In genomic region chr16:11743308-11744074, GRCh38 we compare ENCODE assay signal across 1 cellular context.
TF ChIP-seq lines count a peak whose summit lies in the region.

No MANE protein-coding gene starts in this region.

TF ChIP-seq in K562, 482 proteins besides CTCF, POLR2A, EP300 and RAD21 (continued from another document and continues in another):
- TF ChIP-seq ZNF609 (CRISPR knock-in tag; IDR thresholded peaks at IDR 0.05; ENCODE audit: borderline replicate concordance) = no peak
- TF ChIP-seq ZNF75A (CRISPR knock-in tag; IDR thresholded peaks at IDR 0.05) = no peak
- TF ChIP-seq THRAP3 (IDR thresholded peaks at IDR 0.05; ENCODE audit: borderline replicate concordance) = no peak
- no peak for TF ChIP-seq ZNF76 (CRISPR knock-in tag; IDR thresholded peaks at IDR 0.05; ENCODE audit: borderline replicate concordance)
- 0 out of 2 replicates have a peak, but pooled peaks have one; percentile 32 for TF ChIP-seq DPF2 (IDR thresholded peaks at IDR 0.05)
- no peak for TF ChIP-seq SETDB1 (IDR thresholded peaks at IDR 0.05; ENCODE audit: low read length)
- TF ChIP-seq ZHX1 (conservative IDR thresholded peaks at IDR 0.05; ENCODE audit: low read length) = no peak
- TF ChIP-seq ZNF124 (CRISPR knock-in tag; IDR thresholded peaks at IDR 0.05) = no peak
- no peak for TF ChIP-seq GTF3C2 (IDR thresholded peaks at IDR 0.05; ENCODE audit: borderline replicate concordance, extremely low read depth, insufficient read length)
- no peak for TF ChIP-seq NFIX (CRISPR knock-in tag; IDR thresholded peaks at IDR 0.05; ENCODE audit: low read depth)
- TF ChIP-seq ETS2 (tag; IDR thresholded peaks at IDR 0.05; ENCODE audit: borderline replicate concordance, poor library complexity, severe bottlenecking) = no peak
- TF ChIP-seq TEAD1 (CRISPR knock-in tag; IDR thresholded peaks at IDR 0.05) = no peak; a peak in 1 of 4 replicates
- 0 out of 2 replicates have a peak, but pooled peaks have one; percentile 22 for TF ChIP-seq GTF2A2 (tag; IDR thresholded peaks at IDR 0.05)
- peak; percentile 81 for TF ChIP-seq ETV1 (tag; conservative IDR thresholded peaks at IDR 0.05; ENCODE audit: low read depth)
- peak in 1 of 2 experiments; percentile 44; a peak in 2 of 4 replicates for TF ChIP-seq TRIM24 (IDR thresholded peaks at IDR 0.05)
- TF ChIP-seq ZNF175 (CRISPR knock-in tag; IDR thresholded peaks at IDR 0.05; ENCODE audit: low read depth) = peak; percentile 58; the same call in 1 of the 2 replicates
- no peak for TF ChIP-seq MTA2 (IDR thresholded peaks at IDR 0.05; ENCODE audit: low read depth)
- no peak for TF ChIP-seq SAFB (IDR thresholded peaks at IDR 0.05; ENCODE audit: borderline replicate concordance, low read depth, low read length)
- peak; percentile 74; the same call in 1 of the 2 replicates for TF ChIP-seq ZC3H4 (CRISPR knock-in tag; IDR thresholded peaks at IDR 0.05; ENCODE audit: borderline replicate concordance)
- TF ChIP-seq POLR2AphosphoS5 (IDR thresholded peaks at IDR 0.05; ENCODE audit: control insufficient read depth, insufficient read depth, low read depth, low read length) = no peak
- no peak for TF ChIP-seq ZBTB26 (CRISPR knock-in tag; IDR thresholded peaks at IDR 0.05)
- TF ChIP-seq RBM25 (IDR thresholded peaks at IDR 0.05; ENCODE audit: low read depth, low read length, severe bottlenecking) = no peak
- TF ChIP-seq ZNF3 (CRISPR knock-in tag; IDR thresholded peaks at IDR 0.05) = no peak
- no peak; the same call in 1 of the 2 replicates for TF ChIP-seq EHMT2 (IDR thresholded peaks at IDR 0.05)
- TF ChIP-seq ZSCAN29 (IDR thresholded peaks at IDR 0.05) = no peak
- no peak for TF ChIP-seq KLF16 (IDR thresholded peaks at IDR 0.05)
- TF ChIP-seq AFF1 (IDR thresholded peaks at IDR 0.05; ENCODE audit: low read depth in 1 of 2, partially characterized antibody in 2 of 2) = peak in 1 of 2 experiments; percentile 34
- TF ChIP-seq NR2C1 (IDR thresholded peaks at IDR 0.05) = no peak; the same call in 1 of the 2 replicates
- peak; percentile 72 for TF ChIP-seq NR2C1 (tag; IDR thresholded peaks at IDR 0.05)
- no peak for TF ChIP-seq BMI1 (IDR thresholded peaks at IDR 0.05; ENCODE audit: low read length)
- 0 out of 2 replicates have a peak, but pooled peaks have one; percentile 48 for TF ChIP-seq ZKSCAN8 (CRISPR knock-in tag; IDR thresholded peaks at IDR 0.05)
- TF ChIP-seq E4F1 (CRISPR knock-in tag; IDR thresholded peaks at IDR 0.05; ENCODE audit: borderline replicate concordance) = no peak
- TF ChIP-seq HDAC8 (tag; IDR thresholded peaks at IDR 0.05) = no peak
- TF ChIP-seq HBP1 (CRISPR knock-in tag; IDR thresholded peaks at IDR 0.05) = no peak
- TF ChIP-seq NKRF (IDR thresholded peaks at IDR 0.05; ENCODE audit: borderline replicate concordance) = peak; percentile 71; the same call in 1 of the 2 replicates
- TF ChIP-seq ZNF79 (CRISPR knock-in tag; IDR thresholded peaks at IDR 0.05; ENCODE audit: low read depth) = no peak
- TF ChIP-seq MBD2 (IDR thresholded peaks at IDR 0.05; ENCODE audit: borderline replicate concordance, low read depth) = no peak
- no peak for TF ChIP-seq CBFA2T3 (IDR thresholded peaks at IDR 0.05)
- no peak for TF ChIP-seq OTX1 (CRISPR knock-in tag; IDR thresholded peaks at IDR 0.05)
